ENCODE assay signal across 15 cellular contexts in the genomic region with DNA sequence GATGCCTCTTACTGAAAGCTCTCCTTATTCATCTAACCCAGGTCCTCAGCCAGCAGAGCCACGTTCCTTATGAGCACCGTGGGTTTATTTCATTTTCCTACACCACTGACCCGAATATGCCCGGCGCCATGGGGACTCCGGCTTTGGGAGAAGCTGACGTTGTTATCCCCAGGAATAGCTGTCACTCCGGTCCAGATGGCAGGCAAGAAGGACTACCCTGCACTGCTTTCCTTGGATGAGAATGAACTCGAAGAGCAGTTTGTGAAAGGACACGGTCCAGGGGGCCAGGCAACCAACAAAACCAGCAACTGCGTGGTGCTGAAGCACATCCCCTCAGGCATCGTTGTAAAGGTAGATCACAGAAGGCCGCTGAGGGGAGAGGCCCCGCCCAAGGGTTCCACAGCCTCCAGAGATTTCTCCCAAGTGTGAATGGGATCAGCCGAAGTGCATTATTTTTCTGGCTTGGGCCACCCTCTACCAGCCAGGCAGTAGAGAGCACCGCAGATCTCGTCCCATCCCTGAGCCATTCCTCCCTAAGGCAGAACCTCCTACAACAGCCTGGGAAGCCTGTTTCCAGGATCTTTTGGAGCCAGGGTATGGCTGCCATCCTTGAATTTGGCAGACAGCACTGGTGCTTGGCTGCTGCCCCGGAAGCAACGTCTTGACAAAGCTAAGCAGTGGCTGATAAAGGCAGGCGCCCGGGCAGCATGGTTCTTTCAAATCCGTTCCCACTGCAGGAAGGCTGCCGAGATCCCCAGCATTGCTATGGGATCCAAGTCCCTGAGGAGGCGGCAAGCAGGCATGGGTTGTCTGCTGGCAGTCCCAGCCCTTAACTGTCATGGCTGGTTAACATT. TPM values are rescaled to one million over a fixed set of nuclear protein-coding genes. Genes with fewer than 3 reads are reported as not detected.
DNase-seq lines count a peak whose midpoint lies in the region; ATAC-seq lines count a peak whose summit lies in the region.
"Had no signal": no experiment of that assay in that cellular context is flagged by ENCODE, and none has a peak within 500 bp of the region (broad histone marks: within the 10 kb centered on the region; RNA-seq: fewer than 3 reads in every experiment).

No MANE protein-coding gene starts in this region.

- no peak for ATAC-seq in stimulated activated memory B cell treated with anti-CD40 and anti-IgM and Interleukin-4, amounts not matched to agents 10 μg/mL and 1 μg/mL and 100 μg/mL, for 72 hours
- no peak for ATAC-seq in HG02588 (IDR thresholded peaks at IDR 0.05; ENCODE audit: unreplicated experiment)
- ATAC-seq: HCT116; natural killer cell; PC-3; stimulated activated naive B cell treated with anti-CD40 and anti-IgM and Interleukin-4, amounts not matched to agents 10 μg/mL and 1 μg/mL and 100 μg/mL, for 72 hours had no signal

- CTCF ChIA-PET in activated CD4-positive, alpha-beta memory T cell treated with anti-CD3 and anti-CD28 coated beads, Interleukin-2, amount 10 ng/mL, durations not matched to agents 7 days and 5 days (lab: Charles Lee), result interaction anchor here (0.6 kb wide), 1 partner anchor 467 kb away, joined by 3 read pairs; no protein-coding TSS in a partner anchor

- peak overlapping the region; percentile 24 for H3K27ac Mint-ChIP-seq in stimulated activated memory B cell treated with anti-CD40 and anti-IgM and Interleukin-4, amounts not matched to agents 10 μg/mL and 1 μg/mL and 100 μg/mL, for 72 hours
- H3K27ac Mint-ChIP-seq in activated CD4-positive, alpha-beta memory T cell treated with anti-CD3 and anti-CD28 coated beads, Interleukin-2, amount 10 ng/mL, durations not matched to agents 7 days and 5 days, result no peak overlapping the region
- H3K27ac Mint-ChIP-seq: natural killer cell; stimulated activated naive B cell treated with anti-CD40 and anti-IgM and Interleukin-4, amounts not matched to agents 10 μg/mL and 1 μg/mL and 100 μg/mL, for 72 hours; T-helper 1 cell treated with Interleukin-12 subunit alpha and Interleukin-12 subunit beta and Interleukin-4 antibody, amounts not matched to agents 30 μg/mL and 1 μg/mL, for 36 hours had no signal

- peak; percentile 44 for DNase-seq in NCI-H1694 treated with DMSO at 0.1 percent for 48 hours (lab: John Stamatoyannopoulos, UW)
- DNase-seq in hippocampal formation (lab: John Stamatoyannopoulos, UW), result peak; percentile 43 to 67
- DNase-seq in activated CD4-positive, alpha-beta memory T cell treated with anti-CD3 and anti-CD28 coated beads, Interleukin-2, amount 10 ng/mL, durations not matched to agents 7 days and 5 days, result no peak
- DNase-seq in NCI-H187 treated with DMSO at 0.1 percent for 48 hours (lab: John Stamatoyannopoulos, UW), result no peak
- DNase-seq: Calu3; natural killer cell; NCI-H2029; PC-3; stimulated activated naive B cell treated with anti-CD40 and anti-IgM and Interleukin-4, amounts not matched to agents 10 μg/mL and 1 μg/mL and 100 μg/mL, for 72 hours had no signal

- peaks cover 23% of the 10 kb centered on the region for H3K4me1 Mint-ChIP-seq in stimulated activated memory B cell treated with anti-CD40 and anti-IgM and Interleukin-4, amounts not matched to agents 10 μg/mL and 1 μg/mL and 100 μg/mL, for 72 hours
- peaks cover 13% of the 10 kb centered on the region for H3K4me1 Mint-ChIP-seq in activated CD4-positive, alpha-beta memory T cell treated with anti-CD3 and anti-CD28 coated beads, Interleukin-2, amount 10 ng/mL, durations not matched to agents 7 days and 5 days

- POLR2A ChIA-PET in activated CD4-positive, alpha-beta memory T cell treated with anti-CD3 and anti-CD28 coated beads, Interleukin-2, amount 10 ng/mL, durations not matched to agents 7 days and 5 days (lab: Charles Lee), result no interaction called here

- H3K4me3 Mint-ChIP-seq in stimulated activated memory B cell treated with anti-CD40 and anti-IgM and Interleukin-4, amounts not matched to agents 10 μg/mL and 1 μg/mL and 100 μg/mL, for 72 hours, result no peak overlapping the region
- H3K4me3 Mint-ChIP-seq in activated CD4-positive, alpha-beta memory T cell treated with anti-CD3 and anti-CD28 coated beads, Interleukin-2, amount 10 ng/mL, durations not matched to agents 7 days and 5 days, result no peak overlapping the region
- H3K4me3 Mint-ChIP-seq: natural killer cell; stimulated activated naive B cell treated with anti-CD40 and anti-IgM and Interleukin-4, amounts not matched to agents 10 μg/mL and 1 μg/mL and 100 μg/mL, for 72 hours; T-helper 1 cell treated with Interleukin-12 subunit alpha and Interleukin-12 subunit beta and Interleukin-4 antibody, amounts not matched to agents 30 μg/mL and 1 μg/mL, for 36 hours had no signal

- H3K27ac ChIP-seq in angular gyrus (ENCODE audit: low read depth, low read length), result peak overlapping the region; percentile 46
- H3K27ac ChIP-seq: adrenal gland had no signal

- H3K27me3 Mint-ChIP-seq in stimulated activated memory B cell treated with anti-CD40 and anti-IgM and Interleukin-4, amounts not matched to agents 10 μg/mL and 1 μg/mL and 100 μg/mL, for 72 hours, result no peaks in the 10 kb centered on the region
- no peaks in the 10 kb centered on the region for H3K27me3 Mint-ChIP-seq in activated CD4-positive, alpha-beta memory T cell treated with anti-CD3 and anti-CD28 coated beads, Interleukin-2, amount 10 ng/mL, durations not matched to agents 7 days and 5 days
- H3K27me3 Mint-ChIP-seq: stimulated activated naive B cell treated with anti-CD40 and anti-IgM and Interleukin-4, amounts not matched to agents 10 μg/mL and 1 μg/mL and 100 μg/mL, for 72 hours had no signal

- no peaks in the 10 kb centered on the region for H3K9me3 Mint-ChIP-seq in stimulated activated memory B cell treated with anti-CD40 and anti-IgM and Interleukin-4, amounts not matched to agents 10 μg/mL and 1 μg/mL and 100 μg/mL, for 72 hours
- no peaks in the 10 kb centered on the region for H3K9me3 Mint-ChIP-seq in activated CD4-positive, alpha-beta memory T cell treated with anti-CD3 and anti-CD28 coated beads, Interleukin-2, amount 10 ng/mL, durations not matched to agents 7 days and 5 days
- H3K9me3 Mint-ChIP-seq: natural killer cell; stimulated activated naive B cell treated with anti-CD40 and anti-IgM and Interleukin-4, amounts not matched to agents 10 μg/mL and 1 μg/mL and 100 μg/mL, for 72 hours; T-helper 1 cell treated with Interleukin-12 subunit alpha and Interleukin-12 subunit beta and Interleukin-4 antibody, amounts not matched to agents 30 μg/mL and 1 μg/mL, for 36 hours had no signal

- peaks cover 39% of the 10 kb centered on the region for H3K36me3 Mint-ChIP-seq in stimulated activated memory B cell treated with anti-CD40 and anti-IgM and Interleukin-4, amounts not matched to agents 10 μg/mL and 1 μg/mL and 100 μg/mL, for 72 hours
- peaks cover 59% of the 10 kb centered on the region for H3K36me3 Mint-ChIP-seq in activated CD4-positive, alpha-beta memory T cell treated with anti-CD3 and anti-CD28 coated beads, Interleukin-2, amount 10 ng/mL, durations not matched to agents 7 days and 5 days (ENCODE audit: low read depth)

RNA-seq across cellular contexts. Expression of a gene that starts 17.8 kb away (rescaled TPM):
- total RNA-seq in activated CD4-positive, alpha-beta memory T cell treated with anti-CD3 and anti-CD28 coated beads, Interleukin-2, amount 10 ng/mL, durations not matched to agents 7 days and 5 days, result 10 to 100 TPM; 20.5 to 21.6 TPM

RNA-seq across cellular contexts. Expression of a gene that starts 20.6 kb away (rescaled TPM):
- total RNA-seq in activated CD4-positive, alpha-beta memory T cell treated with anti-CD3 and anti-CD28 coated beads, Interleukin-2, amount 10 ng/mL, durations not matched to agents 7 days and 5 days, result 10 to 100 TPM; 29.9 to 30.0 TPM

RNA-seq across cellular contexts. Expression of a gene that starts 20.9 kb away (rescaled TPM):
- total RNA-seq in activated CD4-positive, alpha-beta memory T cell treated with anti-CD3 and anti-CD28 coated beads, Interleukin-2, amount 10 ng/mL, durations not matched to agents 7 days and 5 days, result 100 to 1,000 TPM; 113 to 116 TPM

Comparison
In these comparisons a context has a peak if more than half of its experiments do, and no peak if none do; other contexts are left out.
1. DNase-seq: peak in NCI-H1694 treated with DMSO at 0.1 percent for 48 hours (single experiment) and hippocampal formation (2 of 2); none in activated CD4-positive, alpha-beta memory T cell treated with anti-CD3 and anti-CD28 coated beads, Interleukin-2, amount 10 ng/mL, durations not matched to agents 7 days and 5 days (single experiment) and NCI-H187 treated with DMSO at 0.1 percent for 48 hours (single experiment).